In the genomic region with DNA sequence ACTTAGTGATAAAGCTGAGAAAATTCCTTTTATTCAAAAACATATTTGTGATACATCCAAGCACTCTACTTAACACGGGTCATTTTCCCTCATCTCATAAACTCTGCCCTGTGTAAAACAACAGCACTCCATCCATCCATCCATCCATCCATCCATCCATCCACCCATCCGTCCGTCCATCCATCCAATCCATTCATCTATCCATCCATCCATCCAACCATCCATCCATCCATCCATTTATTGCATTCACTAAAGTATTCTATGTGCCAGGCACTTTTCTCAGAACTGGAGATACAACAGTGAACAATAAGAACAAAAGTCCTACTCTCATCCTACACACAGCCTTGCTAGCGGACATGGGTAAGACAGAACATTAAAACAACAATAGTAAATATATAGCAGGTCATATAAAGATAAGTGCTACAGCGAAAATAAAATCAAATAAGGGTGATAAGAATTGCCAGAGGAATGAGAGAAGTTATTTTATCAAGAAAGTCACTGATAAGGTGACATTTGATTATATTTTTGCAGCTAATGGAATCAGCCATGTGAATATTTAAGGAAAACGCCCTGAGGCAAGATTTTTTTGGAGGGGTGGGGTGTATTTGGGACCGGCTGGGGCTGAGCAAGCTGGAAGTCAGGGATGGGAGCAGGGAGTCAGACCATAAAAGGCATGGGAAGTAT, we compare ENCODE assay signal across 24 cellular contexts.
DNase-seq lines count a peak whose midpoint lies in the region; ATAC-seq, FAIRE-seq and TF ChIP-seq lines count a peak whose summit lies in the region.
"Had no signal": no experiment of that assay in that cellular context is flagged by ENCODE, and none has a peak within 500 bp of the region (broad histone marks: within the 10 kb centered on the region; RNA-seq: fewer than 3 reads in every experiment).

No MANE protein-coding gene starts in this region.

- H3K9ac ChIP-seq in SK-N-SH (no peak overlapping the region), IMR-90 (ENCODE audit: low read depth, low read length) (no peak overlapping the region)
- H3K9ac ChIP-seq: BLaER1 treated with 17β-estradiol and CSF1 and Interleukin-3, amounts not matched to agents 10 nM and 100 nM had no signal

- H3K9me3 Mint-ChIP-seq in dendritic cell treated with granulocyte-macrophage colony-stimulating factor and Interleukin-4, amounts not matched to agents 40 ng/mL and 50 ng/mL, for 4 days: peaks cover 15% of the 10 kb centered on the region
- H3K9me3 Mint-ChIP-seq: CD4-positive, alpha-beta T cell; CD8-positive, alpha-beta T cell had no signal

- H3K4me2 ChIP-seq in SK-N-SH (no peak overlapping the region), IMR-90 (ENCODE audit: low read depth, low read length) (no peak overlapping the region)
- H3K4me2 ChIP-seq: A549 had no signal

- no peak overlapping the region for H3K4ac ChIP-seq in IMR-90 (ENCODE audit: low read depth, low read length)

- intact Hi-C loops in IMR-90 (cut with micrococcal nuclease): no loop called here
- intact Hi-C loops in dendritic cell treated with granulocyte-macrophage colony-stimulating factor and Interleukin-4, amounts not matched to agents 40 ng/mL and 50 ng/mL, for 4 days (cut with micrococcal nuclease): no loop called here
- intact Hi-C loops in heart left ventricle (cut with DNase I): no loop called here

- no peak overlapping the region for H3K56ac ChIP-seq in IMR-90 (ENCODE audit: extremely low read depth, insufficient read depth, low read length)

- dilution Hi-C loops in IMR-90 (cut with HindIII; ENCODE audit: low sequenced_read_pairs, unreplicated experiment): no loop called here

- WGBS in SK-N-SH (ENCODE audit: low lambda C conversion rate): 60% methylated on average over 7 of the region's 7 CpGs
- WGBS in IMR-90 (ENCODE audit: extremely low coverage in 2 of 2, insufficient read length in 1 of 2), 2 experiments: 67 to 100% methylated on average over 2 of the region's 7 CpGs
- WGBS in heart left ventricle, 4 donors: 71 to 74% (median 74%) methylated on average over 7 of the region's 7 CpGs

- H4K5ac ChIP-seq in IMR-90 (ENCODE audit: low read depth, low read length): no peak overlapping the region

- no peaks in the 10 kb centered on the region for H3K9me1 ChIP-seq in IMR-90 (ENCODE audit: insufficient read depth, low read length)

- H2AFZ ChIP-seq in SK-N-SH (ENCODE audit: low read depth) (no peak overlapping the region), IMR-90 (replicated peaks; ENCODE audit: low read length, poor library complexity) (no peak overlapping the region)

- H3K27me3 Mint-ChIP-seq in dendritic cell treated with granulocyte-macrophage colony-stimulating factor and Interleukin-4, amounts not matched to agents 40 ng/mL and 50 ng/mL, for 4 days: no peaks in the 10 kb centered on the region
- H3K27me3 Mint-ChIP-seq: B cell; CD4-positive, alpha-beta T cell had no signal

- no peaks in the 10 kb centered on the region for H3K36me3 ChIP-seq in SK-N-SH (replicated peaks in 1 of 2; ENCODE audit: control insufficient read depth in 1 of 2, insufficient read depth in 2 of 2, low read length in 1 of 2)
- H3K36me3 ChIP-seq in IMR-90 (ENCODE audit: control insufficient read depth, insufficient read depth, low read length): no peaks in the 10 kb centered on the region
- H3K36me3 ChIP-seq in heart left ventricle: no peaks in the 10 kb centered on the region
- H3K36me3 ChIP-seq: BLaER1 treated with 17β-estradiol and CSF1 and Interleukin-3, amounts not matched to agents 10 nM and 100 nM had no signal

- H4K91ac ChIP-seq in IMR-90 (ENCODE audit: insufficient read depth, low read depth, low read length): no peak overlapping the region

- BruUV-seq in IMR-90 (replicated peaks; lab: Mats Ljungman, UMichigan): no TSS peak

- H3K23ac ChIP-seq in IMR-90 (ENCODE audit: low read depth, low read length): no peak overlapping the region

- H3K9me2 ChIP-seq in SK-N-SH: no peaks in the 10 kb centered on the region

- H3K4me3 ChIP-seq in SK-N-SH (ENCODE audit: low read depth in 2 of 2, low read length in 1 of 2) (no peak overlapping the region), IMR-90 (ENCODE audit: insufficient read depth, low read depth, low read length) (no peak overlapping the region), heart left ventricle (no peak overlapping the region)
- H3K4me3 ChIP-seq: A549; BLaER1 treated with 17β-estradiol and CSF1 and Interleukin-3, amounts not matched to agents 10 nM and 100 nM; GM12878 had no signal

- no peak overlapping the region for H3K18ac ChIP-seq in IMR-90 (ENCODE audit: low read depth, low read length)

- H3K79me2 ChIP-seq in SK-N-SH (ENCODE audit: insufficient read depth): no peaks in the 10 kb centered on the region

- H3K27ac Mint-ChIP-seq in dendritic cell treated with granulocyte-macrophage colony-stimulating factor and Interleukin-4, amounts not matched to agents 40 ng/mL and 50 ng/mL, for 4 days: peak overlapping the region; percentile 2
- H3K27ac Mint-ChIP-seq: B cell; CD4-positive, alpha-beta T cell; CD8-positive, alpha-beta T cell had no signal

- H3K79me1 ChIP-seq in IMR-90 (ENCODE audit: low read depth in 1 of 2, low read length in 2 of 2): no peaks in the 10 kb centered on the region

- H2BK120ac ChIP-seq in IMR-90 (ENCODE audit: low read depth, low read length): no peak overlapping the region

- peak in 1 of 2 experiments; percentile 42; a peak in 1 of 4 replicates for TF ChIP-seq EP300 in SK-N-SH (IDR thresholded peaks at IDR 0.05; ENCODE audit: borderline replicate concordance in 1 of 2, low read depth in 1 of 2, low read length in 1 of 2)

- H3K27ac ChIP-seq in SK-N-SH (ENCODE audit: low read depth in 2 of 2, low read length in 1 of 2): no peak overlapping the region
- no peak overlapping the region for H3K27ac ChIP-seq in IMR-90 (ENCODE audit: insufficient read depth, low read length)
- H3K27ac ChIP-seq in heart left ventricle: no peak overlapping the region
- H3K27ac ChIP-seq: 22Rv1, A549, C4-2B had no signal

- peak; percentile 54 for FAIRE-seq in GM12891 (lab: Jason Lieb, UNC)
- FAIRE-seq: A549, D721Med, GM12878, GM19239 had no signal

- H2BK20ac ChIP-seq in IMR-90 (ENCODE audit: low read depth, low read length): no peak overlapping the region

- H3K4me1 Mint-ChIP-seq in dendritic cell treated with granulocyte-macrophage colony-stimulating factor and Interleukin-4, amounts not matched to agents 40 ng/mL and 50 ng/mL, for 4 days (ENCODE audit: low read depth): peaks cover 48% of the 10 kb centered on the region
- H3K4me1 Mint-ChIP-seq: B cell had no signal

- no peak for TF ChIP-seq CTCF in SK-N-SH (IDR thresholded peaks at IDR 0.05)
- TF ChIP-seq CTCF in IMR-90 (conservative IDR thresholded peaks at IDR 0.05; ENCODE audit: low read depth, low read length): no peak
- no peak for TF ChIP-seq CTCF in heart left ventricle (IDR thresholded peaks at IDR 0.05)

- H4K20me1 ChIP-seq in SK-N-SH (ENCODE audit: insufficient read depth) (no peaks in the 10 kb centered on the region), IMR-90 (ENCODE audit: insufficient read depth, low read length) (no peaks in the 10 kb centered on the region)
- H4K20me1 ChIP-seq: BLaER1 treated with 17β-estradiol and CSF1 and Interleukin-3, amounts not matched to agents 10 nM and 100 nM had no signal

- CTCF ChIA-PET in SK-N-SH (lab: Yijun Ruan, JAX) (no interaction called here), IMR-90 (lab: Yijun Ruan, JAX) (no interaction called here)

- no peaks in the 10 kb centered on the region for H3K9me3 ChIP-seq in SK-N-SH
- H3K9me3 ChIP-seq in IMR-90 (ENCODE audit: control insufficient read depth, insufficient read depth, low read length): no peaks in the 10 kb centered on the region
- H3K9me3 ChIP-seq in heart left ventricle: no peaks in the 10 kb centered on the region
- H3K9me3 ChIP-seq: A549, Caco-2 had no signal

- H3K36me3 Mint-ChIP-seq in dendritic cell treated with granulocyte-macrophage colony-stimulating factor and Interleukin-4, amounts not matched to agents 40 ng/mL and 50 ng/mL, for 4 days (ENCODE audit: low read depth): no peaks in the 10 kb centered on the region
- H3K36me3 Mint-ChIP-seq: CD8-positive, alpha-beta T cell had no signal

- TF ChIP-seq POLR2A in GM12891 (IDR thresholded peaks at IDR 0.05; ENCODE audit: low read depth, low read length) (no peak), IMR-90 (IDR thresholded peaks at IDR 0.05; ENCODE audit: low read depth, low read length) (no peak), heart left ventricle (IDR thresholded peaks at IDR 0.05) (no peak)

- in situ Hi-C loops in IMR-90 (cut with MboI; ENCODE audit: low sequenced_read_pairs): no loop called here

- DNase-seq in SK-N-SH (peak; percentile 29), GM12891 (ENCODE audit: insufficient read length, low spot score) (no peak), IMR-90 (no peak), GM19240 (ENCODE audit: insufficient read length, low spot score) (no peak), DMS79 treated with DMSO at 0.1 percent for 48 hours (lab: John Stamatoyannopoulos, UW) (no peak), heart left ventricle (no peak)
- DNase-seq: AML-193; Caco-2; Calu3; CD4-positive, alpha-beta T cell; CD8-positive, alpha-beta T cell; DND-41; EL; GDM1 had no signal

- no peak overlapping the region for H3K4me3 Mint-ChIP-seq in dendritic cell treated with granulocyte-macrophage colony-stimulating factor and Interleukin-4, amounts not matched to agents 40 ng/mL and 50 ng/mL, for 4 days
- H3K4me3 Mint-ChIP-seq: B cell; CD4-positive, alpha-beta T cell; CD8-positive, alpha-beta T cell had no signal

- TF ChIP-seq RAD21 in SK-N-SH (IDR thresholded peaks at IDR 0.05; ENCODE audit: low read length): no peak
- no peak for TF ChIP-seq RAD21 in IMR-90 (IDR thresholded peaks at IDR 0.05; ENCODE audit: low read length)

- H3K4me1 ChIP-seq in SK-N-SH (ENCODE audit: control insufficient read depth in 1 of 2, insufficient read depth in 2 of 2, low read depth in 1 of 2, low read length in 1 of 2) (no peaks in the 10 kb centered on the region; a peak in 1 of 4 replicates), IMR-90 (ENCODE audit: control insufficient read depth, insufficient read depth, low read length) (no peaks in the 10 kb centered on the region), heart left ventricle (no peaks in the 10 kb centered on the region)
- H3K4me1 ChIP-seq: A549, Caco-2 had no signal

- H4K8ac ChIP-seq in IMR-90 (ENCODE audit: low read depth in 2 of 2, low read length in 2 of 2): no peak overlapping the region

- peak overlapping the region; percentile 56 for H2BK5ac ChIP-seq in IMR-90 (ENCODE audit: low read depth, low read length, poor library complexity, severe bottlenecking)

- POLR2A ChIA-PET in SK-N-SH (lab: Yijun Ruan, JAX) (no interaction called here), IMR-90 (lab: Charles Lee; ENCODE audit: unreplicated experiment) (no interaction called here)

- H3F3A ChIP-seq in SK-N-SH (replicated peaks; ENCODE audit: insufficient read depth): no peaks in the 10 kb centered on the region

- H3K14ac ChIP-seq in IMR-90 (replicated peaks; ENCODE audit: low read depth, low read length): no peak overlapping the region

- ATAC-seq in SK-N-SH treated with all-trans-retinoic acid at 6 μM for 48 hours: no peak
- no peak for ATAC-seq in IMR-90 (ENCODE audit: low read depth)
- ATAC-seq in heart left ventricle: no peak
- ATAC-seq: A549; CD8-positive, alpha-beta T cell; GM12878 had no signal

- no peak overlapping the region for H2AK5ac ChIP-seq in IMR-90 (ENCODE audit: low read depth, low read length)

- H3K27me3 ChIP-seq in SK-N-SH (ENCODE audit: insufficient read depth) (no peaks in the 10 kb centered on the region), IMR-90 (ENCODE audit: control insufficient read depth, insufficient read depth, low read length) (no peaks in the 10 kb centered on the region), heart left ventricle (no peaks in the 10 kb centered on the region)
- H3K27me3 ChIP-seq: BLaER1 treated with 17β-estradiol and CSF1 and Interleukin-3, amounts not matched to agents 10 nM and 100 nM had no signal

- H2BK15ac ChIP-seq in IMR-90 (ENCODE audit: low read depth, low read length): no peak overlapping the region

- H2AK9ac ChIP-seq in IMR-90 (replicated peaks; ENCODE audit: low read depth, low read length, poor library complexity): no peak overlapping the region
